In the genomic region with DNA sequence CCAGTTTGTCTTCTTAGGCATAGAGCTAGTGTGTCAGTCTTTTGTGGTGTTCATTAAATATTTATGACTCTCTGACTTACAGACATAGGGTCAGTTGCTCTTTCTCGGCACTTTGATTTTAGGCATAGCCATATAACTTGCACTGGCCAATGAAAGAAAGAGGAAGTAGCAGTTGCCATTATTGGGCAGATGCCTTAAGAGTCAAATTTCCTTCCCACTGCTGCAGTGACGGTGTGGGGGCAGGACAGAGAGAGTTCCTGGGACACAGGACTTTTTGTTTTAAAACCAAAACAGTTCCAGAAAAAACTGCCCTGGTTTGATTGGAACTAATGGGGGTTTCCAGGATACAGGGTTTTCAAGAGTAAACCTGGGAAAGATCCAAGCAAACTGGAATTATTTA, we compare ENCODE assay signal across 1 cellular context.
TF ChIP-seq lines count a peak whose summit lies in the region.

No MANE protein-coding gene starts in this region.

TF ChIP-seq in GM23338, 12 proteins besides CTCF, POLR2A, EP300 and RAD21 (continued from another document):
- TF ChIP-seq, protein P1, sequence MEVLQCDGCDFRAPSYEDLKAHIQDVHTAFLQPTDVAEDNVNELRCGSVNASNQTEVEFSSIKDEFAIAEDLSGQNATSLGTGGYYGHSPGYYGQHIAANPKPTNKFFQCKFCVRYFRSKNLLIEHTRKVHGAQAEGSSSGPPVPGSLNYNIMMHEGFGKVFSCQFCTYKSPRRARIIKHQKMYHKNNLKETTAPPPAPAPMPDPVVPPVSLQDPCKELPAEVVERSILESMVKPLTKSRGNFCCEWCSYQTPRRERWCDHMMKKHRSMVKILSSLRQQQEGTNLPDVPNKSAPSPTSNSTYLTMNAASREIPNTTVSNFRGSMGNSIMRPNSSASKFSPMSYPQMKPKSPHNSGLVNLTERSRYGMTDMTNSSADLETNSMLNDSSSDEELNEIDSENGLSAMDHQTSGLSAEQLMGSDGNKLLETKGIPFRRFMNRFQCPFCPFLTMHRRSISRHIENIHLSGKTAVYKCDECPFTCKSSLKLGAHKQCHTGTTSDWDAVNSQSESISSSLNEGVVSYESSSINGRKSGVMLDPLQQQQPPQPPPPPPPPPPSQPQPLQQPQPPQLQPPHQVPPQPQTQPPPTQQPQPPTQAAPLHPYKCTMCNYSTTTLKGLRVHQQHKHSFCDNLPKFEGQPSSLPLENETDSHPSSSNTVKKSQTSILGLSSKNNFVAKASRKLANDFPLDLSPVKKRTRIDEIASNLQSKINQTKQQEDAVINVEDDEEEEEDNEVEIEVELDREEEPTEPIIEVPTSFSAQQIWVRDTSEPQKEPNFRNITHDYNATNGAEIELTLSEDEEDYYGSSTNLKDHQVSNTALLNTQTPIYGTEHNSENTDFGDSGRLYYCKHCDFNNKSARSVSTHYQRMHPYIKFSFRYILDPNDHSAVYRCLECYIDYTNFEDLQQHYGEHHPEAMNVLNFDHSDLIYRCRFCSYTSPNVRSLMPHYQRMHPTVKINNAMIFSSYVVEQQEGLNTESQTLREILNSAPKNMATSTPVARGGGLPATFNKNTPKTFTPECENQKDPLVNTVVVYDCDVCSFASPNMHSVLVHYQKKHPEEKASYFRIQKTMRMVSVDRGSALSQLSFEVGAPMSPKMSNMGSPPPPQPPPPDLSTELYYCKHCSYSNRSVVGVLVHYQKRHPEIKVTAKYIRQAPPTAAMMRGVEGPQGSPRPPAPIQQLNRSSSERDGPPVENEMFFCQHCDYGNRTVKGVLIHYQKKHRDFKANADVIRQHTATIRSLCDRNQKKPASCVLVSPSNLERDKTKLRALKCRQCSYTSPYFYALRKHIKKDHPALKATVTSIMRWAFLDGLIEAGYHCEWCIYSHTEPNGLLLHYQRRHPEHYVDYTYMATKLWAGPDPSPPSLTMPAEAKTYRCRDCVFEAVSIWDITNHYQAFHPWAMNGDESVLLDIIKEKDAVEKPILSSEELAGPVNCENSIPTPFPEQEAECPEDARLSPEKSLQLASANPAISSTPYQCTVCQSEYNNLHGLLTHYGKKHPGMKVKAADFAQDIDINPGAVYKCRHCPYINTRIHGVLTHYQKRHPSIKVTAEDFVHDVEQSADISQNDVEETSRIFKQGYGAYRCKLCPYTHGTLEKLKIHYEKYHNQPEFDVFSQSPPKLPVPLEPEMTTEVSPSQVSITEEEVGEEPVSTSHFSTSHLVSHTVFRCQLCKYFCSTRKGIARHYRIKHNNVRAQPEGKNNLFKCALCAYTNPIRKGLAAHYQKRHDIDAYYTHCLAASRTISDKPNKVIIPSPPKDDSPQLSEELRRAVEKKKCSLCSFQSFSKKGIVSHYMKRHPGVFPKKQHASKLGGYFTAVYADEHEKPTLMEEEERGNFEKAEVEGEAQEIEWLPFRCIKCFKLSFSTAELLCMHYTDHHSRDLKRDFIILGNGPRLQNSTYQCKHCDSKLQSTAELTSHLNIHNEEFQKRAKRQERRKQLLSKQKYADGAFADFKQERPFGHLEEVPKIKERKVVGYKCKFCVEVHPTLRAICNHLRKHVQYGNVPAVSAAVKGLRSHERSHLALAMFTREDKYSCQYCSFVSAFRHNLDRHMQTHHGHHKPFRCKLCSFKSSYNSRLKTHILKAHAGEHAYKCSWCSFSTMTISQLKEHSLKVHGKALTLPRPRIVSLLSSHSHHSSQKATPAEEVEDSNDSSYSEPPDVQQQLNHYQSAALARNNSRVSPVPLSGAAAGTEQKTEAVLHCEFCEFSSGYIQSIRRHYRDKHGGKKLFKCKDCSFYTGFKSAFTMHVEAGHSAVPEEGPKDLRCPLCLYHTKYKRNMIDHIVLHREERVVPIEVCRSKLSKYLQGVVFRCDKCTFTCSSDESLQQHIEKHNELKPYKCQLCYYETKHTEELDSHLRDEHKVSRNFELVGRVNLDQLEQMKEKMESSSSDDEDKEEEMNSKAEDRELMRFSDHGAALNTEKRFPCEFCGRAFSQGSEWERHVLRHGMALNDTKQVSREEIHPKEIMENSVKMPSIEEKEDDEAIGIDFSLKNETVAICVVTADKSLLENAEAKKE (CRISPR knock-in tag; IDR thresholded peaks at IDR 0.05) = no peak
- TF ChIP-seq, protein P2, sequence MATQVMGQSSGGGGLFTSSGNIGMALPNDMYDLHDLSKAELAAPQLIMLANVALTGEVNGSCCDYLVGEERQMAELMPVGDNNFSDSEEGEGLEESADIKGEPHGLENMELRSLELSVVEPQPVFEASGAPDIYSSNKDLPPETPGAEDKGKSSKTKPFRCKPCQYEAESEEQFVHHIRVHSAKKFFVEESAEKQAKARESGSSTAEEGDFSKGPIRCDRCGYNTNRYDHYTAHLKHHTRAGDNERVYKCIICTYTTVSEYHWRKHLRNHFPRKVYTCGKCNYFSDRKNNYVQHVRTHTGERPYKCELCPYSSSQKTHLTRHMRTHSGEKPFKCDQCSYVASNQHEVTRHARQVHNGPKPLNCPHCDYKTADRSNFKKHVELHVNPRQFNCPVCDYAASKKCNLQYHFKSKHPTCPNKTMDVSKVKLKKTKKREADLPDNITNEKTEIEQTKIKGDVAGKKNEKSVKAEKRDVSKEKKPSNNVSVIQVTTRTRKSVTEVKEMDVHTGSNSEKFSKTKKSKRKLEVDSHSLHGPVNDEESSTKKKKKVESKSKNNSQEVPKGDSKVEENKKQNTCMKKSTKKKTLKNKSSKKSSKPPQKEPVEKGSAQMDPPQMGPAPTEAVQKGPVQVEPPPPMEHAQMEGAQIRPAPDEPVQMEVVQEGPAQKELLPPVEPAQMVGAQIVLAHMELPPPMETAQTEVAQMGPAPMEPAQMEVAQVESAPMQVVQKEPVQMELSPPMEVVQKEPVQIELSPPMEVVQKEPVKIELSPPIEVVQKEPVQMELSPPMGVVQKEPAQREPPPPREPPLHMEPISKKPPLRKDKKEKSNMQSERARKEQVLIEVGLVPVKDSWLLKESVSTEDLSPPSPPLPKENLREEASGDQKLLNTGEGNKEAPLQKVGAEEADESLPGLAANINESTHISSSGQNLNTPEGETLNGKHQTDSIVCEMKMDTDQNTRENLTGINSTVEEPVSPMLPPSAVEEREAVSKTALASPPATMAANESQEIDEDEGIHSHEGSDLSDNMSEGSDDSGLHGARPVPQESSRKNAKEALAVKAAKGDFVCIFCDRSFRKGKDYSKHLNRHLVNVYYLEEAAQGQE (IDR thresholded peaks at IDR 0.05; ENCODE audit: unreplicated experiment) = no peak
- no peak for TF ChIP-seq NANOG (IDR thresholded peaks at IDR 0.05; ENCODE audit: borderline replicate concordance)
- TF ChIP-seq EZH2phosphoT487 (IDR thresholded peaks at IDR 0.05; ENCODE audit: unreplicated experiment) = no peak
- no peak for TF ChIP-seq JUNB (IDR thresholded peaks at IDR 0.05; ENCODE audit: unreplicated experiment)
- TF ChIP-seq CREB1 (CRISPR knock-in tag; IDR thresholded peaks at IDR 0.05; ENCODE audit: low read depth) = no peak
- no peak for TF ChIP-seq ZNF114 (CRISPR knock-in tag; IDR thresholded peaks at IDR 0.05)
- no peak for TF ChIP-seq EZH2 (IDR thresholded peaks at IDR 0.05; ENCODE audit: low read depth, unreplicated experiment)
- TF ChIP-seq POLR2AphosphoS5 (IDR thresholded peaks at IDR 0.05; ENCODE audit: low read depth) = no peak
TF ChIP-seq in GM23338: peak in this region for 0.
